In the genomic region with DNA sequence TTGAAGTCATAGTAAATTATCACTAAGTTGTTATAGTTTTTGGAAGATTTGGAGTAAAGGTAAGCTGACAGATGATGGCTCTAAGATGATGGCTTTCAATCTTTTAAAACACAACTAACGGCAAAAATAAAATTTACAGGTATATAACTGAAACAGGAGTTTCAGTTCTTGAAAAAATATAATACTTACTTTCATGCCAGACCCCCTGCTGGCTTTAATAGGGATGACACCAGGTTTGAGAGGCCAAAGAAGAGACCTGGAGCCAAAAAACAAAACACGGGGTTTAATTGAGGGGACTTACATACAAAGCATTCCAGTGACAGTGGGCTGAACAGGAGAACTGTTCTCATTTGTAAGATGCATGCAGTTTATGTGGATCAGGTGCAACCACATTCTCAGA, we compare ENCODE assay signal across 1 cellular context.
TF ChIP-seq lines count a peak whose summit lies in the region.

No MANE protein-coding gene starts in this region.

TF ChIP-seq in HCT116, 20 proteins besides CTCF, POLR2A, EP300 and RAD21 (continued from another document):
- TF ChIP-seq SP1 (IDR thresholded peaks at IDR 0.05; ENCODE audit: low read depth): no peak
- no peak for TF ChIP-seq TCF7L2 (IDR thresholded peaks at IDR 0.05; ENCODE audit: borderline replicate concordance, extremely low read depth, insufficient read depth, insufficient read length)
- no peak for TF ChIP-seq ZFX (IDR thresholded peaks at IDR 0.05)
- no peak for TF ChIP-seq ELF1 (IDR thresholded peaks at IDR 0.05; ENCODE audit: borderline replicate concordance, low read depth)
